8 cellular contexts compared by ENCODE assay signal in the genomic region with DNA sequence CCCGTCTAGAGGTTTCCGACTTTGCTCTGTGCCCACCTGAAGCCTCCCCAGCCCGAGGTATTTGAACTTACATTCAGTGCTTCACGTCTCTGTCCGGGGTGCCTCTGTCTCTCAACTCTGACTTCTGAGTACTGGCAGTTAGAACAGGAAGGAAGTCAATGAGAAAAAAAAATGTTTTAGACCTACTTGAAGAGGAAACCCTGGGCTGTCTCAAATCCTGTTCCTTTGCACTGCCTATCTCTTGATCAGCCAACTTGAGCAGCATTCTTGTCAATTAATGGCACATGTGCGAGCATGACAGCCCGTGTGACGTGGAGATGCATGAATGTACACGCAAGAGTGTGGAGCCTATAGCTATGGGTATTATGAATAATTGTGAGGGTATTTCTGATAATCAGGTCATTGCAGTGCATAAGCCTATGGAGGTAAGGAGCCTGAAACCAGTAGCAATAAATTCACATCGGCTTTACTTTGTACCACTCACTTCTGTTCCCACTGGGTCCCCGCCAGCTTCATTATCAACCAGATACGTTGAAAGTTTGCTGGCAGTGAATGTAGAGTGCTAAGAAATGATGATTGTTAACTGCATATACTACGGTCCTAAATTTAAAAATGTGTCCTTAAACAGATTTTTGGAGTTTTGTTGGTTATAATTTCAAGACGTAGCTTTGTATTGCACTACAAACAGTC. TPM values are rescaled to one million over a fixed set of nuclear protein-coding genes. Genes with fewer than 3 reads are reported as not detected.
DNase-seq lines count a peak whose midpoint lies in the region; ATAC-seq and TF ChIP-seq lines count a peak whose summit lies in the region.

A gene (minus strand): TSS at position 136 of the 690 bp plus-strand sequence. CDS start 10,889 bp downstream, outside the sequence.

- no peaks in the 10 kb centered on the region for H3F3A ChIP-seq in neural progenitor cell (ENCODE audit: low read depth)

- H3K4me3 Mint-ChIP-seq in CD14-positive monocyte: peak within 1 kb of the TSS; percentile 95 to 99
- H3K4me3 Mint-ChIP-seq in neural progenitor cell: no peak within 1 kb of the TSS

- H2AFZ ChIP-seq in neural progenitor cell (replicated peaks): peak within 1 kb of the TSS; percentile 32

- H3K27ac ChIP-seq in duodenal mucosa (ENCODE audit: low read depth, low read length) (peak within 1 kb of the TSS; percentile 37), neural progenitor cell (no peak within 1 kb of the TSS), urinary bladder (ENCODE audit: low read depth) (peak within 1 kb of the TSS; percentile 78)

- intact Hi-C loops in CD14-positive monocyte (cut with micrococcal nuclease): loop anchor here (2.0 to 10.0 kb wide), 4 partner anchors 19 to 1864 kb away; no protein-coding TSS in a partner anchor

- no peak for TF ChIP-seq CTCF in CD14-positive monocyte (IDR thresholded peaks at IDR 0.05)
- no peak for TF ChIP-seq CTCF in neural progenitor cell (IDR thresholded peaks at IDR 0.05)

- DNase-seq in CD14-positive monocyte (ENCODE audit: low spot score) (peak; percentile 64), HPDE6-E6E7 (ENCODE audit: extremely low spot score) (peak; percentile 69), neural progenitor cell (ENCODE audit: low spot score) (no peak), hypothalamus (lab: John Stamatoyannopoulos, UW) (no peak)

- H3K36me3 ChIP-seq in duodenal mucosa (ENCODE audit: control insufficient read depth in 1 of 2, insufficient read depth in 2 of 2, low read length in 2 of 2) (no peaks in the 10 kb centered on the region), neural progenitor cell (no peaks in the 10 kb centered on the region), urinary bladder (ENCODE audit: insufficient read depth) (no peaks in the 10 kb centered on the region)

- H4K20me1 ChIP-seq in neural progenitor cell (ENCODE audit: low read depth): no peaks in the 10 kb centered on the region

- H3K4me2 ChIP-seq in neural progenitor cell: no peak within 1 kb of the TSS

- H3K27me3 ChIP-seq in duodenal mucosa (ENCODE audit: control insufficient read depth in 1 of 2, insufficient read depth in 2 of 2, low read length in 2 of 2) (no peaks in the 10 kb centered on the region), neural progenitor cell (no peaks in the 10 kb centered on the region)

- peaks cover 6 to 12% of the 10 kb centered on the region in 2 donors for H3K4me1 ChIP-seq in duodenal mucosa (ENCODE audit: control insufficient read depth in 1 of 2, insufficient read depth in 2 of 2, low read length in 2 of 2)
- no peaks in the 10 kb centered on the region for H3K4me1 ChIP-seq in neural progenitor cell
- no peaks in the 10 kb centered on the region for H3K4me1 ChIP-seq in urinary bladder (ENCODE audit: insufficient read depth)

- H3K9me3 Mint-ChIP-seq in CD14-positive monocyte: peaks cover 0 to 5% (median 0%) of the 10 kb centered on the region in 7 donors
- no peaks in the 10 kb centered on the region for H3K9me3 Mint-ChIP-seq in neural progenitor cell

- H3K36me3 Mint-ChIP-seq in CD14-positive monocyte: peaks cover 9 to 11% of the 10 kb centered on the region in 2 donors
- no peaks in the 10 kb centered on the region for H3K36me3 Mint-ChIP-seq in neural progenitor cell

- ATAC-seq in GM19468 (IDR thresholded peaks at IDR 0.05; ENCODE audit: extremely low read depth, unreplicated experiment): peak; percentile 44
- ATAC-seq in activated CD4-positive, CD25-positive, alpha-beta regulatory T cell treated with anti-CD3 and anti-CD28 coated beads, Interleukin-2, amount 50 U/mL, for 24 hours: peak; percentile 69 to 75

- H3K9ac ChIP-seq in duodenal mucosa (ENCODE audit: low read depth in 1 of 2, low read length in 2 of 2): peak within 1 kb of the TSS; percentile 55 to 59
- H3K9ac ChIP-seq in neural progenitor cell: no peak within 1 kb of the TSS

- H3K4me3 ChIP-seq in duodenal mucosa (ENCODE audit: low read depth in 1 of 2, low read length in 2 of 2): peak within 1 kb of the TSS; percentile 74 to 76
- H3K4me3 ChIP-seq in neural progenitor cell: no peak within 1 kb of the TSS
- peak within 1 kb of the TSS; percentile 41 for H3K4me3 ChIP-seq in urinary bladder (ENCODE audit: low read depth, low read length)

- H3K9me3 ChIP-seq in duodenal mucosa (ENCODE audit: control insufficient read depth in 1 of 2, low read length in 2 of 2) (no peaks in the 10 kb centered on the region), neural progenitor cell (ENCODE audit: low read depth) (no peaks in the 10 kb centered on the region)

- no peaks in the 10 kb centered on the region for H3K79me2 ChIP-seq in neural progenitor cell (ENCODE audit: low read depth)

- H3K27ac Mint-ChIP-seq in CD14-positive monocyte (peak within 1 kb of the TSS; percentile 95 to 99 (median 99)), neural progenitor cell (no peak within 1 kb of the TSS)

- peaks cover 81% of the 10 kb centered on the region for H3K4me1 Mint-ChIP-seq in CD14-positive monocyte
- no peaks in the 10 kb centered on the region for H3K4me1 Mint-ChIP-seq in neural progenitor cell

- 53% methylated on average over 14 of the region's 14 CpGs for WGBS in urinary bladder

- H3K27me3 Mint-ChIP-seq in CD14-positive monocyte (ENCODE audit: low read depth in 3 of 3) (no peaks in the 10 kb centered on the region), neural progenitor cell (ENCODE audit: insufficient read depth, low read depth) (peaks cover 3% of the 10 kb centered on the region)

RNA-seq across cellular contexts. Expression of the gene that starts here (rescaled TPM):
- polyA plus RNA-seq in CD14-positive monocyte (1,000 to 10,000 TPM; 1,854 to 2,228 TPM), urinary bladder (127 TPM)
- total RNA-seq in neural progenitor cell (ENCODE audit: low replicate concordance) (not detected in 2 replicates), urinary bladder (56.6 TPM)

Comparison
In these comparisons a context has a peak if more than half of its experiments do, and no peak if none do; other contexts are left out.
1. RNA of the gene that starts here (total RNA-seq): 56.6 TPM in urinary bladder (single experiment); not detected in neural progenitor cell; every median in the first group is over 10 times any median in the second.
2. RNA of the gene that starts here (polyA plus RNA-seq): 1,854 to 2,228 TPM in CD14-positive monocyte; 127 TPM in urinary bladder (single experiment); every median in the first group is over 10 times any median in the second.
3. DNase-seq: peak in CD14-positive monocyte (single experiment) and HPDE6-E6E7 (single experiment); none in neural progenitor cell (single experiment) and hypothalamus (0 of 51).